Comparison of ENCODE assay signal across 24 cellular contexts in genomic region chr5:112534564-112534963, GRCh38.
DNase-seq lines count a peak whose midpoint lies in the region; ATAC-seq, FAIRE-seq and TF ChIP-seq lines count a peak whose summit lies in the region.
"Had no signal": no experiment of that assay in that cellular context is flagged by ENCODE, and none has a peak within 500 bp of the region (broad histone marks: within the 10 kb centered on the region; RNA-seq: fewer than 3 reads in every experiment).

No MANE protein-coding gene starts in this region.

- H3K9ac ChIP-seq in GM12878 (ENCODE audit: control insufficient read depth, insufficient read depth, low read length) = no peak overlapping the region

- H3K4me1 ChIP-seq in GM12878 (ENCODE audit: control insufficient read depth, insufficient read depth, low read length) (peaks cover 18% of the 10 kb centered on the region), upper lobe of right lung (peaks cover 4% of the 10 kb centered on the region)
- H3K4me1 ChIP-seq: Caco-2, gastrocnemius medialis had no signal

- TF ChIP-seq CTCF in GM12878 (IDR thresholded peaks at IDR 0.05 in 2 of 3, conservative IDR thresholded peaks at IDR 0.05 in 1 of 3; ENCODE audit: control insufficient read depth in 2 of 3, extremely low read depth in 1 of 3, insufficient read depth in 1 of 3, low read depth in 3 of 3, low read length in 3 of 3) (no peak), upper lobe of right lung (IDR thresholded peaks at IDR 0.05) (no peak)

- ATAC-seq in left cardiac atrium (peak; percentile 41 to 53), left ventricle myocardium superior (no peak), GM12878 (peak; percentile 41), upper lobe of right lung (peak; percentile 67), HG03342 (IDR thresholded peaks at IDR 0.05; ENCODE audit: unreplicated experiment) (no peak), GM21619 (IDR thresholded peaks at IDR 0.05; ENCODE audit: unreplicated experiment) (no peak), GM19467 (IDR thresholded peaks at IDR 0.05; ENCODE audit: unreplicated experiment) (no peak)
- ATAC-seq: activated naive CD8-positive, alpha-beta T cell treated with anti-CD3 and anti-CD28 coated beads, Interleukin-2, amount 50 U/mL, for 24 hours; gastrocnemius medialis had no signal

- no peak for DNase-seq in left cardiac atrium
- no peak for DNase-seq in left ventricle myocardium superior
- DNase-seq in NOMO-1 treated with DMSO at 0.1 percent for 48 hours (lab: John Stamatoyannopoulos, UW; ENCODE audit: unreplicated experiment) = peak; percentile 74
- no peak for DNase-seq in GM12878 (ENCODE audit: low read depth, low spot score)
- no peak for DNase-seq in upper lobe of right lung
- DNase-seq: activated CD4-positive, alpha-beta T cell treated with anti-CD3 and anti-CD28 coated beads for 4 hours; activated naive CD8-positive, alpha-beta T cell treated with anti-CD3 and anti-CD28 coated beads, Interleukin-2, amount 50 U/mL, for 24 hours; AML-193; Caco-2; dermis blood vessel endothelial cell; gastrocnemius medialis; MM.1S; NCI-H187 treated with DMSO at 0.1 percent for 48 hours; NCI-H345; nephron progenitor cell; RPMI8226; stimulated activated CD4-positive, alpha-beta T cell treated with anti-CD3 and anti-CD28 coated beads, Interleukin-2, amount 100 ng/mL, for 24 hours; T1000; trophoblast cell had no signal

- RAD21 ChIA-PET in GM12878 (lab: Charles Lee; ENCODE audit: unreplicated experiment) = no interaction called here

- 35% methylated on average over 2 of the region's 2 CpGs for WGBS in GM12878 (ENCODE audit: insufficient coverage, insufficient replicate concordance, low lambda C conversion rate, missing lambda C conversion rate)

- no peak for FAIRE-seq in GM12878 (lab: Jason Lieb, UNC)
- FAIRE-seq: bronchial epithelial cell had no signal

- no peak for TF ChIP-seq RAD21 in GM12878 (IDR thresholded peaks at IDR 0.05; ENCODE audit: insufficient read depth, low read depth, low read length)

- H3K4me3 ChIP-seq in GM12878 = no peak overlapping the region
- no peak overlapping the region for H3K4me3 ChIP-seq in upper lobe of right lung
- H3K4me3 ChIP-seq: gastrocnemius medialis had no signal

- no peak overlapping the region for H3K27ac ChIP-seq in GM12878 (ENCODE audit: control insufficient read depth, insufficient read depth)
- no peak overlapping the region for H3K27ac ChIP-seq in upper lobe of right lung
- H3K27ac ChIP-seq: epithelial cell of prostate, gastrocnemius medialis had no signal

- SMC1A ChIA-PET in GM12878 (lab: Charles Lee; ENCODE audit: uncharacterized antibody, unreplicated experiment) = interaction anchor here (6.7 kb wide), 1 partner anchor 29 kb away, joined by 54 read pairs; no protein-coding TSS in a partner anchor

- in situ Hi-C loops in GM12878 (cut with MboI) = no loop called here

- no peaks in the 10 kb centered on the region for H3K79me2 ChIP-seq in GM12878 (ENCODE audit: control insufficient read depth, insufficient read depth, low read length)

- CTCF ChIA-PET in GM12878 (lab: Yijun Ruan, JAX) = interaction anchor here (1.9 kb wide), 1 partner anchor 11 kb away, joined by 6 read pairs; no protein-coding TSS in a partner anchor

- H3K4me2 ChIP-seq in GM12878 (ENCODE audit: control insufficient read depth, insufficient read depth) = no peak overlapping the region

- intact Hi-C loops in left cardiac atrium (cut with DNase I) = no loop called here
- intact Hi-C loops in left ventricle myocardium superior (cut with micrococcal nuclease) = no loop called here
- intact Hi-C loops in GM12878 (cut with micrococcal nuclease; ENCODE audit: unreplicated experiment) = no loop called here
- intact Hi-C loops in upper lobe of right lung (cut with DNase I) = no loop called here

- H4K20me1 ChIP-seq in GM12878 (ENCODE audit: control insufficient read depth, insufficient read depth) = no peaks in the 10 kb centered on the region

- POLR2A ChIA-PET in GM12878 (lab: Charles Lee) = no interaction called here

- TF ChIP-seq POLR2A in GM12878 (IDR thresholded peaks at IDR 0.05; ENCODE audit: low read depth, low read length) = no peak

- no peak overlapping the region for H2AFZ ChIP-seq in GM12878 (ENCODE audit: control insufficient read depth, low read depth, low read length)

- H3K27me3 ChIP-seq in GM12878 (replicated peaks in 1 of 2; ENCODE audit: control insufficient read depth in 2 of 2, insufficient read depth in 2 of 2, low read length in 1 of 2) = no peaks in the 10 kb centered on the region
- no peaks in the 10 kb centered on the region for H3K27me3 ChIP-seq in upper lobe of right lung
- H3K27me3 ChIP-seq: gastrocnemius medialis had no signal

- no peak for TF ChIP-seq EP300 in GM12878 (IDR thresholded peaks at IDR 0.05; ENCODE audit: borderline replicate concordance in 1 of 2, control insufficient read depth in 1 of 2, low read depth in 2 of 2, low read length in 2 of 2)

- no peaks in the 10 kb centered on the region for H3K36me3 ChIP-seq in GM12878 (ENCODE audit: control insufficient read depth in 2 of 2, insufficient read depth in 2 of 2, low read length in 1 of 2)
- no peaks in the 10 kb centered on the region for H3K36me3 ChIP-seq in upper lobe of right lung
- H3K36me3 ChIP-seq: gastrocnemius medialis had no signal

- no TSS peak for BruUV-seq in GM12878 (replicated peaks; lab: Mats Ljungman, UMichigan)

- H3K9me3 ChIP-seq in GM12878 (replicated peaks; ENCODE audit: control insufficient read depth, insufficient read depth, low read length) = no peaks in the 10 kb centered on the region
- H3K9me3 ChIP-seq in upper lobe of right lung = no peaks in the 10 kb centered on the region
- H3K9me3 ChIP-seq: Caco-2, gastrocnemius medialis had no signal

TF ChIP-seq in GM12878, 131 proteins besides CTCF, POLR2A, EP300 and RAD21:
- TF ChIP-seq SRF (IDR thresholded peaks at IDR 0.05; ENCODE audit: low read depth in 2 of 2, low read length in 2 of 2) (peak; percentile 56 to 91), TBL1XR1 (IDR thresholded peaks at IDR 0.05; ENCODE audit: low read depth, low read length) (no peak)
- TF ChIP-seq, protein P1, sequence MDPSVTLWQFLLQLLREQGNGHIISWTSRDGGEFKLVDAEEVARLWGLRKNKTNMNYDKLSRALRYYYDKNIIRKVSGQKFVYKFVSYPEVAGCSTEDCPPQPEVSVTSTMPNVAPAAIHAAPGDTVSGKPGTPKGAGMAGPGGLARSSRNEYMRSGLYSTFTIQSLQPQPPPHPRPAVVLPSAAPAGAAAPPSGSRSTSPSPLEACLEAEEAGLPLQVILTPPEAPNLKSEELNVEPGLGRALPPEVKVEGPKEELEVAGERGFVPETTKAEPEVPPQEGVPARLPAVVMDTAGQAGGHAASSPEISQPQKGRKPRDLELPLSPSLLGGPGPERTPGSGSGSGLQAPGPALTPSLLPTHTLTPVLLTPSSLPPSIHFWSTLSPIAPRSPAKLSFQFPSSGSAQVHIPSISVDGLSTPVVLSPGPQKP (IDR thresholded peaks at IDR 0.05; ENCODE audit: low read depth, low read length) = peak; percentile 76

Comparison
In these comparisons a context has a peak if more than half of its experiments do, and no peak if none do; other contexts are left out.
1. ATAC-seq: peak in left cardiac atrium (2 of 2), GM12878 (single experiment) and upper lobe of right lung (single experiment); none in left ventricle myocardium superior (single experiment), HG03342 (single experiment), GM21619 (single experiment) and GM19467 (single experiment).